1 cellular context compared by ENCODE assay signal in the genomic region with DNA sequence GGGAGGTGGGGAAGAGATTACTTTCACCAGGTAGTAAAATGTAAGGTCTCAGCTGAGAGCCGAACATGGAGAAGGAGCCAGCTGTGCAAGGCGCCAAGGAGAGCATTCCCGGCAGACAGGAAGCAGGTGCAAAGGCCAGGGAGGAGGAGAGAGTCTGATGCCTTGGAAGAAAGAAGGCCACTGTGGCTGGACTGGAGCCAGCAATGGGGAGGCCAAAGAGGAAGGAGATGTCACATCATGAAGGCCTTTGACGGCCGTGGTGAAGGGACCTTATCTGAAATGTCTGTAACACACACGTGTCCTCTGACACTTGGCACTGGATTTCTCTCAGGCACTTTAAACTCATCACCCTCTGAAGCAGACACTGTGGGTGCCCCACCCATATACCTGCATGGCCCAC.
TF ChIP-seq lines count a peak whose summit lies in the region.

No MANE protein-coding gene starts in this region.

TF ChIP-seq in K562, 482 proteins besides CTCF, POLR2A, EP300 and RAD21 (continued from another document):
- 0 out of 2 replicates have a peak, but pooled peaks have one; percentile 17 for TF ChIP-seq EHMT2 (IDR thresholded peaks at IDR 0.05)
- peak; percentile 87 for TF ChIP-seq MEIS2 (IDR thresholded peaks at IDR 0.05; ENCODE audit: partially characterized antibody)
- TF ChIP-seq STAT5A (IDR thresholded peaks at IDR 0.05; ENCODE audit: borderline replicate concordance, low read length) = no peak
- TF ChIP-seq CTBP1 (IDR thresholded peaks at IDR 0.05; ENCODE audit: borderline replicate concordance) = peak; percentile 83
- peak in 1 of 2 experiments; percentile 31; a peak in 1 of 3 replicates for TF ChIP-seq CBX3 (IDR thresholded peaks at IDR 0.05; ENCODE audit: borderline replicate concordance in 1 of 2, low read length in 2 of 2)
- TF ChIP-seq CXXC5 (CRISPR knock-in tag; IDR thresholded peaks at IDR 0.05) = peak; percentile 12; the same call in 1 of the 2 replicates
- TF ChIP-seq NR2C2 (CRISPR knock-in tag; IDR thresholded peaks at IDR 0.05) = no peak
- TF ChIP-seq NR2C2 (tag; IDR thresholded peaks at IDR 0.05) = no peak
- 0 out of 2 replicates have a peak, but pooled peaks have one; percentile 24 for TF ChIP-seq CREM (IDR thresholded peaks at IDR 0.05; ENCODE audit: low read depth)
- TF ChIP-seq PRDM10 (IDR thresholded peaks at IDR 0.05; ENCODE audit: partially characterized antibody) = no peak
- TF ChIP-seq ZNF561 (CRISPR knock-in tag; conservative IDR thresholded peaks at IDR 0.05) = no peak
- TF ChIP-seq, protein P1, sequence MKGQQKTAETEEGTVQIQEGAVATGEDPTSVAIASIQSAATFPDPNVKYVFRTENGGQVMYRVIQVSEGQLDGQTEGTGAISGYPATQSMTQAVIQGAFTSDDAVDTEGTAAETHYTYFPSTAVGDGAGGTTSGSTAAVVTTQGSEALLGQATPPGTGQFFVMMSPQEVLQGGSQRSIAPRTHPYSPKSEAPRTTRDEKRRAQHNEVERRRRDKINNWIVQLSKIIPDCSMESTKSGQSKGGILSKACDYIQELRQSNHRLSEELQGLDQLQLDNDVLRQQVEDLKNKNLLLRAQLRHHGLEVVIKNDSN (CRISPR knock-in tag; IDR thresholded peaks at IDR 0.05) = peak; percentile 34; the same call in 1 of the 2 replicates
- peak; percentile 51; the same call in 1 of the 2 replicates for TF ChIP-seq CBFA2T3 (IDR thresholded peaks at IDR 0.05)
- peak; percentile 19; the same call in 1 of the 2 replicates for TF ChIP-seq MGA (IDR thresholded peaks at IDR 0.05)
- TF ChIP-seq ZZZ3 (IDR thresholded peaks at IDR 0.05) = no peak
- TF ChIP-seq JUND (IDR thresholded peaks at IDR 0.05; ENCODE audit: borderline replicate concordance, low read depth, low read length) = peak; percentile 9; the same call in 1 of the 2 replicates
- TF ChIP-seq JUND (tag; IDR thresholded peaks at IDR 0.05; ENCODE audit: borderline replicate concordance, low read depth, low read length) = no peak; the same call in 2 of the 3 replicates
TF ChIP-seq in K562: peak in this region for 25.
